ENCODE assay signal across 14 cellular contexts in the genomic region with DNA sequence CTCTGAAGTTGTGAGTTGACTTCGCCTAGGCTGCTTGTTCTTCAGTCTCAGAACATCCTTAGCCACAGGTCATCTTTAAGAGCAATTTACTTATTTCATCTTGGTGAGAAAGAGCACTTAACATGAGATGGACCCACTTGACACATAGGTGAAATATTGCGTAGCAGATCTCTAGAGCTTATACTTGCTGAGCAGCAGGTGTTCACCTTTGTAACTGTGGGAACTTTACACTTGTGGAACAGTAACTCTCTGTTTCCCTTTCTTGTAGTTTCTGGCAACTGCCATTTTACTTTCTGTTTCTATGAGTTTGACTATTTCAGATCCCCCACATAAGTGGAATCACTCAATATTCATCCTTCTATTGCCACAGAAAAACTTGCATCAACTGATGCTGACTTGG.
DNase-seq lines count a peak whose midpoint lies in the region; ATAC-seq and TF ChIP-seq lines count a peak whose summit lies in the region.
"Had no signal": no experiment of that assay in that cellular context is flagged by ENCODE, and none has a peak within 500 bp of the region (broad histone marks: within the 10 kb centered on the region; RNA-seq: fewer than 3 reads in every experiment).

No MANE protein-coding gene starts in this region.

- H3K79me2 ChIP-seq in OCI-LY1 (ENCODE audit: insufficient read depth, low read length) = no peaks in the 10 kb centered on the region

- 0 out of 2 replicates have a peak, but pooled peaks cover 7% of the 10 kb centered on the region for H3F3A ChIP-seq in OCI-LY1 (ENCODE audit: insufficient read depth, low read length)

- no peak overlapping the region for H3K4me3 Mint-ChIP-seq in T-helper 17 cell
- H3K4me3 Mint-ChIP-seq: nephron; stimulated activated naive CD8-positive, alpha-beta T cell treated with anti-CD3 and anti-CD28 coated beads, Interleukin-15, amount 100 ng/mL, for 72 hours had no signal

- H3K9ac ChIP-seq in OCI-LY1 (ENCODE audit: low read length) = no peak overlapping the region

- H3K27me3 ChIP-seq in OCI-LY1 (ENCODE audit: insufficient read depth, low read length) (no peaks in the 10 kb centered on the region), esophagus squamous epithelium (no peaks in the 10 kb centered on the region), left ventricle myocardium inferior (ENCODE audit: low read depth) (peaks cover 5% of the 10 kb centered on the region)

- H3K4me3 ChIP-seq in OCI-LY1 (ENCODE audit: low read depth, low read length, poor library complexity, severe bottlenecking) (no peak overlapping the region), esophagus squamous epithelium (no peak overlapping the region), left ventricle myocardium inferior (no peak overlapping the region)

- DNase-seq in T-helper 17 cell = no peak
- DNase-seq in esophagus squamous epithelium (lab: John Stamatoyannopoulos, UW) = no peak
- no peak for DNase-seq in left ventricle myocardium inferior
- DNase-seq: COR-L47; erythroblast; Karpas-422; stimulated activated naive CD8-positive, alpha-beta T cell treated with anti-CD3 and anti-CD28 coated beads, Interleukin-15, amount 100 ng/mL, for 72 hours; T-helper 9 cell had no signal

- H3K9me2 ChIP-seq in OCI-LY1 (ENCODE audit: low read depth, low read length) = no peaks in the 10 kb centered on the region

- no peaks in the 10 kb centered on the region for H3K36me3 Mint-ChIP-seq in T-helper 17 cell (ENCODE audit: low read depth)

- ATAC-seq in GM18861 (IDR thresholded peaks at IDR 0.05; ENCODE audit: unreplicated experiment) = peak; percentile 89
- peak; percentile 97 for ATAC-seq in GM21423 (IDR thresholded peaks at IDR 0.05; ENCODE audit: unreplicated experiment)
- ATAC-seq in HG03060 (IDR thresholded peaks at IDR 0.05; ENCODE audit: low read depth, unreplicated experiment) = peak; percentile 96
- no peak for ATAC-seq in T-helper 17 cell
- no peak for ATAC-seq in SK-N-SH treated with all-trans-retinoic acid at 6 μM for 48 hours
- ATAC-seq: stimulated activated naive CD8-positive, alpha-beta T cell treated with anti-CD3 and anti-CD28 coated beads, Interleukin-15, amount 100 ng/mL, for 72 hours had no signal

- H3K27ac ChIP-seq in OCI-LY1 (ENCODE audit: low read depth, low read length, poor library complexity, severe bottlenecking) = peak overlapping the region; percentile 79
- H3K27ac ChIP-seq in esophagus squamous epithelium = no peak overlapping the region
- no peak overlapping the region for H3K27ac ChIP-seq in left ventricle myocardium inferior (replicated peaks)

- H3K27ac Mint-ChIP-seq in T-helper 17 cell = no peak overlapping the region
- H3K27ac Mint-ChIP-seq: nephron; stimulated activated naive CD8-positive, alpha-beta T cell treated with anti-CD3 and anti-CD28 coated beads, Interleukin-15, amount 100 ng/mL, for 72 hours had no signal

- peaks cover 49% of the 10 kb centered on the region for H3K4me1 ChIP-seq in OCI-LY1 (ENCODE audit: insufficient read depth, low read length, severe bottlenecking)
- peaks cover 0 to 8% (median 4%) of the 10 kb centered on the region in 3 donors for H3K4me1 ChIP-seq in esophagus squamous epithelium
- no peaks in the 10 kb centered on the region for H3K4me1 ChIP-seq in left ventricle myocardium inferior

- no peaks in the 10 kb centered on the region for H3K9me3 ChIP-seq in OCI-LY1 (ENCODE audit: low read length)
- no peaks in the 10 kb centered on the region for H3K9me3 ChIP-seq in T-helper 17 cell (ENCODE audit: control insufficient read depth, low read length, poor library complexity, severe bottlenecking)
- H3K9me3 ChIP-seq in esophagus squamous epithelium = no peaks in the 10 kb centered on the region
- H3K9me3 ChIP-seq in left ventricle myocardium inferior (replicated peaks) = no peaks in the 10 kb centered on the region

- H3K27me3 Mint-ChIP-seq in T-helper 17 cell = peaks cover 25% of the 10 kb centered on the region
- H3K27me3 Mint-ChIP-seq: stimulated activated naive CD8-positive, alpha-beta T cell treated with anti-CD3 and anti-CD28 coated beads, Interleukin-15, amount 100 ng/mL, for 72 hours had no signal

- intact Hi-C loops in esophagus squamous epithelium (cut with DNase I) (no loop called here), left ventricle myocardium inferior (cut with micrococcal nuclease) (no loop called here)

- no peak for TF ChIP-seq CTCF in OCI-LY1 (IDR thresholded peaks at IDR 0.05; ENCODE audit: low read length)
- TF ChIP-seq CTCF in esophagus squamous epithelium (IDR thresholded peaks at IDR 0.05) = no peak
- TF ChIP-seq CTCF in left ventricle myocardium inferior (IDR thresholded peaks at IDR 0.05; ENCODE audit: borderline replicate concordance) = no peak

- H3K4me2 ChIP-seq in OCI-LY1 (ENCODE audit: low read length) = no peak overlapping the region

- H3K36me3 ChIP-seq in OCI-LY1 (ENCODE audit: insufficient read depth, low read length) (no peaks in the 10 kb centered on the region), esophagus squamous epithelium (no peaks in the 10 kb centered on the region), left ventricle myocardium inferior (no peaks in the 10 kb centered on the region)

- peaks cover 2% of the 10 kb centered on the region for H3K4me1 Mint-ChIP-seq in T-helper 17 cell
- H3K4me1 Mint-ChIP-seq: nephron; stimulated activated naive CD8-positive, alpha-beta T cell treated with anti-CD3 and anti-CD28 coated beads, Interleukin-15, amount 100 ng/mL, for 72 hours had no signal

- no peaks in the 10 kb centered on the region for H4K20me1 ChIP-seq in OCI-LY1 (ENCODE audit: insufficient read depth, low read length)

- no peak for TF ChIP-seq POLR2A in esophagus squamous epithelium (IDR thresholded peaks at IDR 0.05)

- H2AFZ ChIP-seq in OCI-LY1 (ENCODE audit: low read length) = no peak overlapping the region

- WGBS in esophagus squamous epithelium, 2 donors = 84 to 90% methylated on average over 2 of the region's 2 CpGs

TF ChIP-seq in SK-N-SH treated with all-trans-retinoic acid at 6 μM for 48 hours, 23 proteins besides CTCF, POLR2A, EP300 and RAD21 (continues in another document):
- TF ChIP-seq BACH2 (CRISPR knock-in tag; IDR thresholded peaks at IDR 0.05; ENCODE audit: borderline replicate concordance) (no peak), RARB (CRISPR knock-in tag; IDR thresholded peaks at IDR 0.05) (no peak), SNAI2 (CRISPR knock-in tag; IDR thresholded peaks at IDR 0.05) (no peak), OSR1 (CRISPR knock-in tag; IDR thresholded peaks at IDR 0.05) (no peak), CSDC2 (CRISPR knock-in tag; IDR thresholded peaks at IDR 0.05) (no peak), ZNF565 (CRISPR knock-in tag; conservative IDR thresholded peaks at IDR 0.05; ENCODE audit: low read depth) (no peak), ARNTL (CRISPR knock-in tag; IDR thresholded peaks at IDR 0.05; ENCODE audit: borderline replicate concordance, low read depth) (no peak), ZNF8 (CRISPR knock-in tag; IDR thresholded peaks at IDR 0.05) (no peak), ESRRG (CRISPR knock-in tag; IDR thresholded peaks at IDR 0.05) (no peak)
- TF ChIP-seq, protein P1, sequence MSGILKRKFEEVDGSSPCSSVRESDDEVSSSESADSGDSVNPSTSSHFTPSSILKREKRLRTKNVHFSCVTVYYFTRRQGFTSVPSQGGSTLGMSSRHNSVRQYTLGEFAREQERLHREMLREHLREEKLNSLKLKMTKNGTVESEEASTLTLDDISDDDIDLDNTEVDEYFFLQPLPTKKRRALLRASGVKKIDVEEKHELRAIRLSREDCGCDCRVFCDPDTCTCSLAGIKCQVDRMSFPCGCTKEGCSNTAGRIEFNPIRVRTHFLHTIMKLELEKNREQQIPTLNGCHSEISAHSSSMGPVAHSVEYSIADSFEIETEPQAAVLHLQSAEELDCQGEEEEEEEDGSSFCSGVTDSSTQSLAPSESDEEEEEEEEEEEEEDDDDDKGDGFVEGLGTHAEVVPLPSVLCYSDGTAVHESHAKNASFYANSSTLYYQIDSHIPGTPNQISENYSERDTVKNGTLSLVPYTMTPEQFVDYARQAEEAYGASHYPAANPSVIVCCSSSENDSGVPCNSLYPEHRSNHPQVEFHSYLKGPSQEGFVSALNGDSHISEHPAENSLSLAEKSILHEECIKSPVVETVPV (CRISPR knock-in tag; IDR thresholded peaks at IDR 0.05) = no peak
- TF ChIP-seq, protein P2, sequence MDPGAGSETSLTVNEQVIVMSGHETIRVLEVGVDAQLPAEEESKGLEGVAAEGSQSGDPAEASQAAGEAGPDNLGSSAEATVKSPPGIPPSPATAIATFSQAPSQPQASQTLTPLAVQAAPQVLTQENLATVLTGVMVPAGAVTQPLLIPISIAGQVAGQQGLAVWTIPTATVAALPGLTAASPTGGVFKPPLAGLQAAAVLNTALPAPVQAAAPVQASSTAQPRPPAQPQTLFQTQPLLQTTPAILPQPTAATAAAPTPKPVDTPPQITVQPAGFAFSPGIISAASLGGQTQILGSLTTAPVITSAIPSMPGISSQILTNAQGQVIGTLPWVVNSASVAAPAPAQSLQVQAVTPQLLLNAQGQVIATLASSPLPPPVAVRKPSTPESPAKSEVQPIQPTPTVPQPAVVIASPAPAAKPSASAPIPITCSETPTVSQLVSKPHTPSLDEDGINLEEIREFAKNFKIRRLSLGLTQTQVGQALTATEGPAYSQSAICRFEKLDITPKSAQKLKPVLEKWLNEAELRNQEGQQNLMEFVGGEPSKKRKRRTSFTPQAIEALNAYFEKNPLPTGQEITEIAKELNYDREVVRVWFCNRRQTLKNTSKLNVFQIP (CRISPR knock-in tag; IDR thresholded peaks at IDR 0.05; ENCODE audit: borderline replicate concordance, low read depth) = no peak

Comparison
In these comparisons a context has a peak if more than half of its experiments do, and no peak if none do; other contexts are left out.
1. ATAC-seq: peak in GM18861 (single experiment), GM21423 (single experiment) and HG03060 (single experiment); none in T-helper 17 cell (single experiment) and SK-N-SH treated with all-trans-retinoic acid at 6 μM for 48 hours (single experiment).